In genomic region chr20:37863289-37863688, GRCh38 we compare ENCODE assay signal across 12 cellular contexts. TPM values are rescaled to one million over a fixed set of nuclear protein-coding genes. Genes with fewer than 3 reads are reported as not detected.
DNase-seq lines count a peak whose midpoint lies in the region; TF ChIP-seq lines count a peak whose summit lies in the region.
"Had no signal": no experiment of that assay in that cellular context is flagged by ENCODE, and none has a peak within 500 bp of the region (broad histone marks: within the 10 kb centered on the region; RNA-seq: fewer than 3 reads in every experiment).

No MANE protein-coding gene starts in this region.

- TF ChIP-seq CTCF in progenitor cell of endocrine pancreas (IDR thresholded peaks at IDR 0.05; ENCODE audit: unreplicated experiment) (no peak), type B pancreatic cell (conservative IDR thresholded peaks at IDR 0.05) (no peak)

- H3K27me3 Mint-ChIP-seq in IgD-negative memory B cell (no peaks in the 10 kb centered on the region), progenitor cell of endocrine pancreas (no peaks in the 10 kb centered on the region), type B pancreatic cell (no peaks in the 10 kb centered on the region)
- H3K27me3 Mint-ChIP-seq in activated T-helper 1 cell treated with anti-CD3 and anti-CD28 coated beads, Interleukin-12 subunit alpha, Interleukin-12 subunit beta, Interleukin-2, Interleukin-4 antibody, amounts not matched to agents 30 ng/mL and 10 ng/mL and 1 ng/mL, durations not matched to agents 14 hours and 24 hours and 36 hours (ENCODE audit: insufficient read depth), result no peaks in the 10 kb centered on the region
- H3K27me3 Mint-ChIP-seq: CD4-positive, CD25-positive, alpha-beta regulatory T cell had no signal

- DNase-seq in mesenteric fat pad (ENCODE audit: low spot score), result peak; percentile 55
- no peak for DNase-seq in progenitor cell of endocrine pancreas (ENCODE audit: low spot score, unreplicated experiment)
- DNase-seq in type B pancreatic cell (ENCODE audit: extremely low spot score, unreplicated experiment), result no peak
- DNase-seq in EL, result no peak
- no peak for DNase-seq in middle frontal gyrus (ENCODE audit: extremely low spot score, low spot score)
- no peak for DNase-seq in activated T-helper 1 cell treated with anti-CD3 and anti-CD28 coated beads, Interleukin-12 subunit alpha, Interleukin-12 subunit beta, Interleukin-2, Interleukin-4 antibody, amounts not matched to agents 30 ng/mL and 10 ng/mL and 1 ng/mL, durations not matched to agents 14 hours and 24 hours and 36 hours (ENCODE audit: low spot score)
- DNase-seq: ACHN; Calu3; CD4-positive, CD25-positive, alpha-beta regulatory T cell; DMS 273 treated with DMSO at 0.1 percent for 48 hours; GM23248 had no signal

- intact Hi-C loops in activated T-helper 1 cell treated with anti-CD3 and anti-CD28 coated beads, Interleukin-12 subunit alpha, Interleukin-12 subunit beta, Interleukin-2, Interleukin-4 antibody, amounts not matched to agents 30 ng/mL and 10 ng/mL and 1 ng/mL, durations not matched to agents 14 hours and 24 hours and 36 hours (cut with micrococcal nuclease), result no loop called here

- no peak overlapping the region for H3K4me3 Mint-ChIP-seq in IgD-negative memory B cell
- H3K4me3 Mint-ChIP-seq in progenitor cell of endocrine pancreas (ENCODE audit: low read depth), result no peak overlapping the region
- H3K4me3 Mint-ChIP-seq in type B pancreatic cell, result peak overlapping the region; percentile 5
- H3K4me3 Mint-ChIP-seq in activated T-helper 1 cell treated with anti-CD3 and anti-CD28 coated beads, Interleukin-12 subunit alpha, Interleukin-12 subunit beta, Interleukin-2, Interleukin-4 antibody, amounts not matched to agents 30 ng/mL and 10 ng/mL and 1 ng/mL, durations not matched to agents 14 hours and 24 hours and 36 hours, result no peak overlapping the region
- H3K4me3 Mint-ChIP-seq: CD4-positive, CD25-positive, alpha-beta regulatory T cell had no signal

- H3K9me3 Mint-ChIP-seq in IgD-negative memory B cell (no peaks in the 10 kb centered on the region), progenitor cell of endocrine pancreas (ENCODE audit: low read depth) (no peaks in the 10 kb centered on the region), type B pancreatic cell (peaks cover under 1% of the 10 kb centered on the region)
- no peaks in the 10 kb centered on the region for H3K9me3 Mint-ChIP-seq in activated T-helper 1 cell treated with anti-CD3 and anti-CD28 coated beads, Interleukin-12 subunit alpha, Interleukin-12 subunit beta, Interleukin-2, Interleukin-4 antibody, amounts not matched to agents 30 ng/mL and 10 ng/mL and 1 ng/mL, durations not matched to agents 14 hours and 24 hours and 36 hours
- H3K9me3 Mint-ChIP-seq: CD4-positive, CD25-positive, alpha-beta regulatory T cell had no signal

- H3K4me1 Mint-ChIP-seq in IgD-negative memory B cell (peaks cover 0 to 4% (median 0%) of the 10 kb centered on the region in 3 donors), progenitor cell of endocrine pancreas (ENCODE audit: low read depth) (peaks cover 5% of the 10 kb centered on the region), type B pancreatic cell (ENCODE audit: unreplicated experiment) (peaks cover 27% of the 10 kb centered on the region)
- no peaks in the 10 kb centered on the region for H3K4me1 Mint-ChIP-seq in activated T-helper 1 cell treated with anti-CD3 and anti-CD28 coated beads, Interleukin-12 subunit alpha, Interleukin-12 subunit beta, Interleukin-2, Interleukin-4 antibody, amounts not matched to agents 30 ng/mL and 10 ng/mL and 1 ng/mL, durations not matched to agents 14 hours and 24 hours and 36 hours (ENCODE audit: low read depth)
- H3K4me1 Mint-ChIP-seq: CD4-positive, CD25-positive, alpha-beta regulatory T cell had no signal

- H3K27ac Mint-ChIP-seq in IgD-negative memory B cell (peak overlapping the region in 2 of 3 donors; percentile 43 to 76), progenitor cell of endocrine pancreas (peak overlapping the region; percentile 16), type B pancreatic cell (no peak overlapping the region)
- no peak overlapping the region for H3K27ac Mint-ChIP-seq in activated T-helper 1 cell treated with anti-CD3 and anti-CD28 coated beads, Interleukin-12 subunit alpha, Interleukin-12 subunit beta, Interleukin-2, Interleukin-4 antibody, amounts not matched to agents 30 ng/mL and 10 ng/mL and 1 ng/mL, durations not matched to agents 14 hours and 24 hours and 36 hours
- H3K27ac Mint-ChIP-seq: CD4-positive, CD25-positive, alpha-beta regulatory T cell had no signal

- H3K36me3 Mint-ChIP-seq in IgD-negative memory B cell, result peaks cover 20% of the 10 kb centered on the region
- peaks cover 21% of the 10 kb centered on the region for H3K36me3 Mint-ChIP-seq in progenitor cell of endocrine pancreas (ENCODE audit: insufficient read depth)
- peaks cover 36% of the 10 kb centered on the region for H3K36me3 Mint-ChIP-seq in type B pancreatic cell
- H3K36me3 Mint-ChIP-seq in activated T-helper 1 cell treated with anti-CD3 and anti-CD28 coated beads, Interleukin-12 subunit alpha, Interleukin-12 subunit beta, Interleukin-2, Interleukin-4 antibody, amounts not matched to agents 30 ng/mL and 10 ng/mL and 1 ng/mL, durations not matched to agents 14 hours and 24 hours and 36 hours (ENCODE audit: low read depth), result peaks cover 10% of the 10 kb centered on the region

RNA-seq across cellular contexts. Expression of gene VSTM2L, which starts 39.6 kb away (rescaled TPM):
- not detected for polyA plus RNA-seq in IgD-negative memory B cell
- 0.93 TPM for total RNA-seq in mesenteric fat pad
- 5.0 and 6.2 TPM in 2 replicates for total RNA-seq in progenitor cell of endocrine pancreas
- 11.4 and 11.6 TPM in 2 replicates for total RNA-seq in type B pancreatic cell (ENCODE audit: low replicate concordance)
- total RNA-seq in activated T-helper 1 cell treated with anti-CD3 and anti-CD28 coated beads, Interleukin-12 subunit alpha, Interleukin-12 subunit beta, Interleukin-2, Interleukin-4 antibody, amounts not matched to agents 30 ng/mL and 10 ng/mL and 1 ng/mL, durations not matched to agents 14 hours and 24 hours and 36 hours, result 0.29 TPM in 1 of 2 replicates, not detected in the other
- total RNA-seq: CD4-positive, CD25-positive, alpha-beta regulatory T cell had no signal
- polyA plus RNA-seq: CD4-positive, CD25-positive, alpha-beta regulatory T cell had no signal

Comparison
In these comparisons a context has a peak if more than half of its experiments do, and no peak if none do; other contexts are left out.
1. H3K27ac Mint-ChIP-seq: peak in IgD-negative memory B cell (2 of 3) and progenitor cell of endocrine pancreas (single experiment); none in type B pancreatic cell (single experiment) and activated T-helper 1 cell treated with anti-CD3 and anti-CD28 coated beads, Interleukin-12 subunit alpha, Interleukin-12 subunit beta, Interleukin-2, Interleukin-4 antibody, amounts not matched to agents 30 ng/mL and 10 ng/mL and 1 ng/mL, durations not matched to agents 14 hours and 24 hours and 36 hours (single experiment).